ENCODE assay signal across 12 cellular contexts in the genomic region with DNA sequence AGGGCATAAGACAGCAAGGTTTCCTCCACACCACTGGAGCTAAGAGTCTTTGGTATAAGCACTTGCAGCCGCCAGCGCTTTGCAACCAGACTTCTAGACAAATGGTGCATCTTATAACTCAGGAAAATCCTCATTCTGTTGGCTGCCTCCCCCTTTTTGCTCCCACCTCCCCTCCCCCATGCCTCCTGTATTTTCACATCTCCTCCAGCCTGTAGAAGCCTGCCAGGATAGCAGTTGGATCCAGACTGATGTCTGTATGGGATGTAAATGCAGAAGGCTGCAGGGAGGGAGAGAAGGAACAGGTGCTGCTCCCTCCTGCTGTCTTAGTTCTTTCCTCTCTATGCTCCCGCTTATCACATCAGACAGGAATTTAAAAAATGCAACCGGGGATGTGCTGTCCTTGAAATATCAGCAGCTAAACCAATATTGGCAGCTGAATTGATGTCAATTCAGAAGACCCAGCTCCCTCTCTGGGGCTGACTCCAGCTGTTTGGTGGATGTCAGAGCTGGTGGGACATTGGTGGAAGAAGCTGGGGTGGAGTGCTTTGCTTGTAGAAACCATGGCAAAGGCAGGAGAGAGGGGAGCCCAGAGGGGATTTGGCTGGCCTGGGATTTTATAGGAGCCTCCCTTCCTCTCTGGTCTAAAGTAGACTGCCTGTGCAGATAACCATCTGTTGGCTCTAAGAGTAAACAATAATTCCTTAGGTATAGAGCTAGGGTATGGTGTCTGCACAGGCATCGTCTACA. TPM values are rescaled to one million over a fixed set of nuclear protein-coding genes. Genes with fewer than 3 reads are reported as not detected.
DNase-seq lines count a peak whose midpoint lies in the region; ATAC-seq and TF ChIP-seq lines count a peak whose summit lies in the region.
"Had no signal": no experiment of that assay in that cellular context is flagged by ENCODE, and none has a peak within 500 bp of the region (broad histone marks: within the 10 kb centered on the region; RNA-seq: fewer than 3 reads in every experiment).

No MANE protein-coding gene starts in this region.

- intact Hi-C loops in prostate gland (cut with DNase I) = no loop called here

- TF ChIP-seq CTCF in brain microvascular endothelial cell (IDR thresholded peaks at IDR 0.05; ENCODE audit: low read depth, low read length, missing control alignments) (no peak), prostate gland (IDR thresholded peaks at IDR 0.05) (no peak)

- H3K36me3 ChIP-seq in brain microvascular endothelial cell (replicated peaks) (no peaks in the 10 kb centered on the region), prostate gland (no peaks in the 10 kb centered on the region)

- ATAC-seq in GM18505 (IDR thresholded peaks at IDR 0.05; ENCODE audit: unreplicated experiment) = no peak
- ATAC-seq: effector memory CD8-positive, alpha-beta T cell; natural killer cell had no signal

- H3K4me3 ChIP-seq in brain microvascular endothelial cell (ENCODE audit: low read depth, low read length) (no peak overlapping the region), prostate gland (no peak overlapping the region)

- DNase-seq in DMS 273 (lab: John Stamatoyannopoulos, UW; ENCODE audit: unreplicated experiment) (peak; percentile 82), LHCN-M2 (ENCODE audit: low read depth) (peak; percentile 71), brain microvascular endothelial cell (peak; percentile 12), myocyte (ENCODE audit: low read depth) (peak; percentile 75), activated gamma-delta T cell (lab: John Stamatoyannopoulos, UW) (no peak), nucleus accumbens (lab: John Stamatoyannopoulos, UW) (no peak), prostate gland (ENCODE audit: low spot score) (no peak)
- DNase-seq: activated naive CD4-positive, alpha-beta T cell treated with anti-CD3 and anti-CD28 coated beads, Interleukin-2, amount 50 U/mL, for 16 hours; effector memory CD8-positive, alpha-beta T cell; natural killer cell; SHP77 treated with DMSO at 0.1 percent for 48 hours had no signal

- whole genome bisulfite sequencing in prostate gland = 54% methylated on average over 5 of the region's 5 CpGs

- in situ Hi-C loops in brain microvascular endothelial cell (cut with HindIII; ENCODE audit: low pct_ligation_motif_present, low sequenced_read_pairs) = no loop called here

- no peaks in the 10 kb centered on the region for H3K4me1 ChIP-seq in prostate gland (replicated peaks)

- no peaks in the 10 kb centered on the region for H3K9me3 ChIP-seq in prostate gland

- no peak overlapping the region for H3K27ac ChIP-seq in brain microvascular endothelial cell
- no peak overlapping the region for H3K27ac ChIP-seq in prostate gland

- H3K27me3 ChIP-seq in brain microvascular endothelial cell (replicated peaks) = peaks cover 1% of the 10 kb centered on the region
- H3K27me3 ChIP-seq in prostate gland (replicated peaks; ENCODE audit: insufficient read depth) = no peaks in the 10 kb centered on the region

- TF ChIP-seq POLR2A in prostate gland (IDR thresholded peaks at IDR 0.05) (no peak), GM18505 (IDR thresholded peaks at IDR 0.05; ENCODE audit: borderline replicate concordance, extremely low read depth, insufficient read depth, insufficient read length) (no peak)

RNA-seq across cellular contexts. Expression of gene NFASC, which starts 53.5 kb away (rescaled TPM):
- total RNA-seq in LHCN-M2 (2014; rRNA removed) = 0.19 and 0.46 TPM in 2 replicates
- polyA plus RNA-seq in LHCN-M2 (2012) = 1.3 TPM
- total RNA-seq in myocyte = 0.80 and 1.1 TPM in 2 replicates
- polyA plus RNA-seq in myocyte (2012) = 5.3 TPM
- 10 to 100 TPM in 1 of 2 donors, 1 to 10 TPM in 1; 3.7 to 13.2 TPM for total RNA-seq in prostate gland

Comparison
In these comparisons a context has a peak if more than half of its experiments do, and no peak if none do; other contexts are left out.
1. DNase-seq: peak in DMS 273 (single experiment), LHCN-M2 (single experiment), brain microvascular endothelial cell (single experiment) and myocyte (single experiment); none in activated gamma-delta T cell (single experiment), nucleus accumbens (0 of 56) and prostate gland (single experiment).